Comparison of ENCODE assay signal across 22 cellular contexts in genomic region chr17:36817483-36818048, GRCh38.
DNase-seq lines count a peak whose midpoint lies in the region; ATAC-seq, FAIRE-seq and TF ChIP-seq lines count a peak whose summit lies in the region.
"Had no signal": no experiment of that assay in that cellular context is flagged by ENCODE, and none has a peak within 500 bp of the region (broad histone marks: within the 10 kb centered on the region; RNA-seq: fewer than 3 reads in every experiment).

No MANE protein-coding gene starts in this region.

- peaks cover 0 to 12% (median 0%) of the 10 kb centered on the region in 11 experiments; a peak in 2 of 22 replicates for H4K20me1 ChIP-seq in BLaER1 treated with 17β-estradiol and CSF1 and Interleukin-3, amounts not matched to agents 10 nM and 100 nM

- H3K27me3 ChIP-seq in BLaER1 treated with 17β-estradiol and CSF1 and Interleukin-3, amounts not matched to agents 10 nM and 100 nM = peaks cover 0 to 5% (median 0%) of the 10 kb centered on the region in 11 experiments; a peak in 2 of 22 replicates
- H3K27me3 ChIP-seq in naive thymus-derived CD4-positive, alpha-beta T cell (ENCODE audit: control insufficient read depth in 2 of 2, insufficient read depth in 2 of 2, low read length in 2 of 2) = no peaks in the 10 kb centered on the region
- H3K27me3 ChIP-seq: BE2C, Peyer's patch had no signal

- no peak overlapping the region for H3K9ac ChIP-seq in BLaER1 treated with 17β-estradiol and CSF1 and Interleukin-3, amounts not matched to agents 10 nM and 100 nM

- POLR2A ChIA-PET in naive thymus-derived CD4-positive, alpha-beta T cell (lab: Charles Lee) = no interaction called here

- ATAC-seq in naive thymus-derived CD4-positive, alpha-beta T cell = no peak
- no peak for ATAC-seq in activated T-helper 17 cell treated with anti-CD3 and anti-CD28 coated beads, Interleukin-2, amount 50 U/mL, for 72 hours (replicated peaks)
- ATAC-seq in HG02884 (IDR thresholded peaks at IDR 0.05; ENCODE audit: unreplicated experiment) = no peak
- ATAC-seq: HCT116 had no signal

- no peaks in the 10 kb centered on the region for H3K36me3 ChIP-seq in BLaER1 treated with 17β-estradiol and CSF1 and Interleukin-3, amounts not matched to agents 10 nM and 100 nM
- H3K36me3 ChIP-seq in naive thymus-derived CD4-positive, alpha-beta T cell (ENCODE audit: control insufficient read depth in 2 of 3, insufficient read depth in 3 of 3, low read length in 3 of 3) = no peaks in the 10 kb centered on the region
- H3K36me3 ChIP-seq: BE2C, Peyer's patch had no signal

- H3K27ac Mint-ChIP-seq in mesothelial cell of epicardium = peak overlapping the region; percentile 48
- H3K27ac Mint-ChIP-seq in progenitor cell of endocrine pancreas = peak overlapping the region; percentile 45
- no peak overlapping the region for H3K27ac Mint-ChIP-seq in naive thymus-derived CD4-positive, alpha-beta T cell
- no peak overlapping the region for H3K27ac Mint-ChIP-seq in activated T-helper 17 cell treated with anti-CD3 and anti-CD28 coated beads, Interleukin-2, amount 50 U/mL, for 72 hours
- H3K27ac Mint-ChIP-seq: CD4-positive, alpha-beta T cell had no signal

- H3K4me1 Mint-ChIP-seq in mesothelial cell of epicardium (peaks cover 21% of the 10 kb centered on the region), progenitor cell of endocrine pancreas (ENCODE audit: low read depth) (peaks cover 34% of the 10 kb centered on the region)
- peaks cover 0 to 3% (median 0%) of the 10 kb centered on the region in 7 donors for H3K4me1 Mint-ChIP-seq in naive thymus-derived CD4-positive, alpha-beta T cell
- H3K4me1 Mint-ChIP-seq in activated T-helper 17 cell treated with anti-CD3 and anti-CD28 coated beads, Interleukin-2, amount 50 U/mL, for 72 hours = no peaks in the 10 kb centered on the region

- TF ChIP-seq CTCF in mesothelial cell of epicardium (IDR thresholded peaks at IDR 0.05; ENCODE audit: unreplicated experiment) (no peak), progenitor cell of endocrine pancreas (IDR thresholded peaks at IDR 0.05; ENCODE audit: unreplicated experiment) (no peak)

- FAIRE-seq in urothelium cell line (lab: Jason Lieb, UNC) = no peak
- FAIRE-seq: D721Med had no signal

- intact Hi-C loops in naive thymus-derived CD4-positive, alpha-beta T cell (cut with micrococcal nuclease) = no loop called here

- no peaks in the 10 kb centered on the region for H3K9me3 ChIP-seq in BLaER1 treated with 17β-estradiol and CSF1 and Interleukin-3, amounts not matched to agents 10 nM and 100 nM (replicated peaks in 1 of 11)
- no peaks in the 10 kb centered on the region for H3K9me3 ChIP-seq in naive thymus-derived CD4-positive, alpha-beta T cell (ENCODE audit: control insufficient read depth in 2 of 3, low read length in 3 of 3)
- H3K9me3 ChIP-seq: BE2C, Peyer's patch had no signal

- CTCF ChIA-PET in naive thymus-derived CD4-positive, alpha-beta T cell (lab: Charles Lee) = no interaction called here

- H3K27me3 Mint-ChIP-seq in mesothelial cell of epicardium (ENCODE audit: low read depth) (peaks cover 71% of the 10 kb centered on the region), progenitor cell of endocrine pancreas (peaks cover 33% of the 10 kb centered on the region)
- peaks cover 31 to 57% (median 48%) of the 10 kb centered on the region in 5 donors for H3K27me3 Mint-ChIP-seq in naive thymus-derived CD4-positive, alpha-beta T cell
- peaks cover 39% of the 10 kb centered on the region for H3K27me3 Mint-ChIP-seq in activated T-helper 17 cell treated with anti-CD3 and anti-CD28 coated beads, Interleukin-2, amount 50 U/mL, for 72 hours

- H3K36me3 Mint-ChIP-seq in mesothelial cell of epicardium (no peaks in the 10 kb centered on the region), progenitor cell of endocrine pancreas (ENCODE audit: insufficient read depth) (no peaks in the 10 kb centered on the region)
- H3K36me3 Mint-ChIP-seq in naive thymus-derived CD4-positive, alpha-beta T cell = no peaks in the 10 kb centered on the region
- no peaks in the 10 kb centered on the region for H3K36me3 Mint-ChIP-seq in activated T-helper 17 cell treated with anti-CD3 and anti-CD28 coated beads, Interleukin-2, amount 50 U/mL, for 72 hours (ENCODE audit: low read depth)

- H3K4me3 ChIP-seq in BLaER1 treated with 17β-estradiol and CSF1 and Interleukin-3, amounts not matched to agents 10 nM and 100 nM = no peak overlapping the region
- no peak overlapping the region for H3K4me3 ChIP-seq in naive thymus-derived CD4-positive, alpha-beta T cell (ENCODE audit: low read length)
- H3K4me3 ChIP-seq: Peyer's patch, SK-N-MC had no signal

- H3K4me2 ChIP-seq in BLaER1 treated with 17β-estradiol and CSF1 and Interleukin-3, amounts not matched to agents 10 nM and 100 nM = peak overlapping the region in 8 of 11 experiments; percentile 43 to 70 (median 58); a peak in 18 of 22 replicates

- no peak overlapping the region for H3K27ac ChIP-seq in BLaER1 treated with 17β-estradiol and CSF1 and Interleukin-3, amounts not matched to agents 10 nM and 100 nM
- H3K27ac ChIP-seq in naive thymus-derived CD4-positive, alpha-beta T cell (ENCODE audit: low read depth, low read length) = no peak overlapping the region
- H3K27ac ChIP-seq: Peyer's patch, SK-N-MC had no signal

- H3K9me3 Mint-ChIP-seq in mesothelial cell of epicardium (no peaks in the 10 kb centered on the region), progenitor cell of endocrine pancreas (ENCODE audit: low read depth) (no peaks in the 10 kb centered on the region)
- H3K9me3 Mint-ChIP-seq in naive thymus-derived CD4-positive, alpha-beta T cell = no peaks in the 10 kb centered on the region
- H3K9me3 Mint-ChIP-seq in activated T-helper 17 cell treated with anti-CD3 and anti-CD28 coated beads, Interleukin-2, amount 50 U/mL, for 72 hours = no peaks in the 10 kb centered on the region
- H3K9me3 Mint-ChIP-seq: CD4-positive, alpha-beta T cell had no signal

- no peak overlapping the region for H3K4me3 Mint-ChIP-seq in mesothelial cell of epicardium
- H3K4me3 Mint-ChIP-seq in progenitor cell of endocrine pancreas (ENCODE audit: low read depth) = no peak overlapping the region
- no peak overlapping the region for H3K4me3 Mint-ChIP-seq in naive thymus-derived CD4-positive, alpha-beta T cell
- H3K4me3 Mint-ChIP-seq in activated T-helper 17 cell treated with anti-CD3 and anti-CD28 coated beads, Interleukin-2, amount 50 U/mL, for 72 hours = no peak overlapping the region
- H3K4me3 Mint-ChIP-seq: CD4-positive, alpha-beta T cell had no signal

- DNase-seq in RPMI8226 = peak; percentile 33
- DNase-seq in mesothelial cell of epicardium (ENCODE audit: low spot score in 2 of 2, unreplicated experiment in 2 of 2) = no peak
- DNase-seq in progenitor cell of endocrine pancreas (ENCODE audit: low spot score, unreplicated experiment) = no peak
- no peak for DNase-seq in naive thymus-derived CD4-positive, alpha-beta T cell
- no peak for DNase-seq in urothelium cell line (ENCODE audit: low spot score)
- DNase-seq: 8988T; ACHN; BE2C; CD4-positive, alpha-beta T cell; Karpas-422; MV-4-11; NCI-H1694; NCI-H2029 treated with DMSO at 0.1 percent for 48 hours; NCI-H526 treated with DMSO at 0.1 percent for 48 hours; Peyer's patch; SIG-M5 had no signal

- H3K4me1 ChIP-seq in BLaER1 treated with 17β-estradiol and CSF1 and Interleukin-3, amounts not matched to agents 10 nM and 100 nM = peaks cover 0 to 22% (median 18%) of the 10 kb centered on the region in 10 experiments; a peak in 17 of 20 replicates
- H3K4me1 ChIP-seq in naive thymus-derived CD4-positive, alpha-beta T cell (ENCODE audit: control insufficient read depth in 2 of 2, insufficient read depth in 2 of 2, low read length in 2 of 2) = no peaks in the 10 kb centered on the region
- H3K4me1 ChIP-seq: Peyer's patch had no signal

Comparison
In these comparisons a context has a peak if more than half of its experiments do, and no peak if none do; other contexts are left out.
1. H3K27ac Mint-ChIP-seq: peak in mesothelial cell of epicardium (single experiment) and progenitor cell of endocrine pancreas (single experiment); none in naive thymus-derived CD4-positive, alpha-beta T cell (0 of 9) and activated T-helper 17 cell treated with anti-CD3 and anti-CD28 coated beads, Interleukin-2, amount 50 U/mL, for 72 hours (single experiment).